ENCODE assay signal across 1 cellular context in genomic region chr3:172449468-172450149, GRCh38.
TF ChIP-seq lines count a peak whose summit lies in the region.

No MANE protein-coding gene starts in this region.

TF ChIP-seq in A549, 52 proteins besides CTCF, POLR2A, EP300 and RAD21:
- TF ChIP-seq REST (IDR thresholded peaks at IDR 0.05), result peak; percentile 70
- TF ChIP-seq HDAC2 (IDR thresholded peaks at IDR 0.05), result no peak
